11 cellular contexts compared by ENCODE assay signal in the genomic region with DNA sequence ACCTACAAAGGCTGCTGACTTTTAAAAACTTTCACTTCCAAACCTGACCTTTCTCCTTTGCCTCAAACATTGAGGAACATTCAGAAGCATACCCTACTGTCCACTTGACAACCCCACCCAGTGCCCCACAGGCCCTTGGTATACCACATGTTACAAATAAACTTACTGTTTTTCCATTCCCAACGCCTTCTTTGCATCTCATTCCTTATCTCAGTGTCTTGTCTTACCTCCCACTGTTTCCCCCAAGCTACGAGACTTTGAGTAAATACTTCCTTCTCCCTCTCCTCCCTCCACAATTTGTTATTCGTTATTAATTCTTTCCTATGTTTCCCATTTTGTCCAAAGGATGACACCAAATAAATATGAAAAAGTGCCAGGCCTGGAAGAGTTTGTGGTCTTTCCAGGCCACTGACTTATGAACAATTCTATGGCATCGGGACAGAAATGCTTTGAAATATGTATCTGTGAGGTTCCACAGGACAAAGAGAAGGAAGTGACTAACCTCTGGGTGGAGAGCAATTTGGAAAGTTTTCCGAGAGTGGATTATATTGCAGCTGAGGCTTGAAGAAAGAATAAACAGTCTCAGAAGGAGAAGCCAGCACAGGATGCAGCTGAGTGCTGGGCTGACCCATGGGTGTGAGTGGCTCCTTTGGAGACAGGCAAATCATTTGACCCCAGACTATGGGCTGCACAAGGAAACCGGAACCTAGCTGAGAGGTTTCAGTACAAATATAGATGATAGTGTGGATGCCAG.
DNase-seq lines count a peak whose midpoint lies in the region; ATAC-seq and TF ChIP-seq lines count a peak whose summit lies in the region.
"Had no signal": no experiment of that assay in that cellular context is flagged by ENCODE, and none has a peak within 500 bp of the region (broad histone marks: within the 10 kb centered on the region; RNA-seq: fewer than 3 reads in every experiment).

No MANE protein-coding gene starts in this region.

- H3K9me3 ChIP-seq in esophagus squamous epithelium (no peaks in the 10 kb centered on the region), osteoblast (ENCODE audit: low read depth, low read length) (no peaks in the 10 kb centered on the region)

- intact Hi-C loops in esophagus squamous epithelium (cut with DNase I) (no loop called here), CD14-positive monocyte (cut with micrococcal nuclease) (no loop called here)

- H3K4me2 ChIP-seq in osteoblast (ENCODE audit: insufficient read depth, low read length): peak overlapping the region; percentile 18

- H3K27ac ChIP-seq in esophagus squamous epithelium (peak overlapping the region; percentile 33 to 69 (median 48)), osteoblast (ENCODE audit: low read depth, low read length) (peak overlapping the region; percentile 45)

- CTCF ChIA-PET in WTC11 (lab: Charles Lee): no interaction called here

- H3K27me3 ChIP-seq in esophagus squamous epithelium (no peaks in the 10 kb centered on the region), osteoblast (ENCODE audit: insufficient read depth, low read length) (no peaks in the 10 kb centered on the region)

- peak overlapping the region; percentile 29 for H2AFZ ChIP-seq in osteoblast (ENCODE audit: low read length)

- no peak for ATAC-seq in HG02885 (IDR thresholded peaks at IDR 0.05; ENCODE audit: poor library complexity, unreplicated experiment)
- ATAC-seq in GM18498 (IDR thresholded peaks at IDR 0.05; ENCODE audit: unreplicated experiment): no peak
- ATAC-seq in WTC11: no peak

- peaks cover 11 to 26% (median 19%) of the 10 kb centered on the region in 3 donors for H3K4me1 ChIP-seq in esophagus squamous epithelium
- H3K4me1 ChIP-seq in osteoblast (ENCODE audit: insufficient read depth, low read length): peaks cover 19% of the 10 kb centered on the region

- H3K4me1 Mint-ChIP-seq in WTC11 (peaks cover 34% of the 10 kb centered on the region), CD14-positive monocyte (peaks cover 8% of the 10 kb centered on the region)

- no peak overlapping the region for H3K27ac Mint-ChIP-seq in WTC11
- no peak overlapping the region for H3K27ac Mint-ChIP-seq in CD14-positive monocyte

- H3K4me3 ChIP-seq in esophagus squamous epithelium: no peak overlapping the region
- no peak overlapping the region for H3K4me3 ChIP-seq in osteoblast (ENCODE audit: insufficient read depth, low read length)

- H3K27me3 Mint-ChIP-seq in WTC11 (ENCODE audit: low read depth) (peaks cover 10% of the 10 kb centered on the region), CD14-positive monocyte (ENCODE audit: low read depth in 3 of 3) (peaks cover 3 to 11% (median 6%) of the 10 kb centered on the region in 3 donors)

- no peak for TF ChIP-seq POLR2A in esophagus squamous epithelium (IDR thresholded peaks at IDR 0.05)

- peak; percentile 82 for DNase-seq in GM03348 (ENCODE audit: low spot score)
- peak; percentile 91 for DNase-seq in RPMI7951 (ENCODE audit: low read depth)
- no peak for DNase-seq in esophagus squamous epithelium (lab: John Stamatoyannopoulos, UW)
- peak; percentile 91 for DNase-seq in osteoblast (ENCODE audit: insufficient read length, low spot score, missing footprints)
- no peak for DNase-seq in WTC11 (ENCODE audit: low spot score)
- DNase-seq in CD14-positive monocyte (ENCODE audit: low spot score): no peak
- DNase-seq: activated naive CD4-positive, alpha-beta T cell treated with Interleukin-2 at 50 U/mL for 16 hours; small intestine; T-helper 9 cell had no signal

- H3K36me3 Mint-ChIP-seq in WTC11 (no peaks in the 10 kb centered on the region), CD14-positive monocyte (no peaks in the 10 kb centered on the region)

- H4K20me1 ChIP-seq in osteoblast (ENCODE audit: insufficient read depth, low read length): no peaks in the 10 kb centered on the region

- no peaks in the 10 kb centered on the region for H3K79me2 ChIP-seq in osteoblast (ENCODE audit: insufficient read depth, low read length)

- TF ChIP-seq CTCF in esophagus squamous epithelium (IDR thresholded peaks at IDR 0.05) (no peak), osteoblast (IDR thresholded peaks at IDR 0.05; ENCODE audit: extremely low read depth, low read depth, low read length) (no peak), WTC11 (IDR thresholded peaks at IDR 0.05) (no peak), CD14-positive monocyte (IDR thresholded peaks at IDR 0.05) (no peak)

- POLR2A ChIA-PET in WTC11 (lab: Charles Lee): no interaction called here

- H3K9me3 Mint-ChIP-seq in WTC11 (peaks cover 9% of the 10 kb centered on the region; the same call in 1 of the 2 replicates), CD14-positive monocyte (peaks cover 0 to 2% (median 0%) of the 10 kb centered on the region in 7 donors)

- H3K4me3 Mint-ChIP-seq in WTC11 (no peak overlapping the region), CD14-positive monocyte (no peak overlapping the region)

- no peaks in the 10 kb centered on the region for H3K36me3 ChIP-seq in esophagus squamous epithelium
- no peaks in the 10 kb centered on the region for H3K36me3 ChIP-seq in osteoblast (ENCODE audit: insufficient read depth, low read length)

- WGBS in esophagus squamous epithelium, 2 donors: 16 to 17% methylated on average over 6 of the region's 6 CpGs

TF ChIP-seq in WTC11, 78 proteins besides CTCF, POLR2A, EP300 and RAD21 (continues in another document):
- TF ChIP-seq FOXP1 (CRISPR knock-in tag; IDR thresholded peaks at IDR 0.05; ENCODE audit: borderline replicate concordance) (no peak), GTF2I (CRISPR knock-in tag; conservative IDR thresholded peaks at IDR 0.05) (no peak), ATF1 (CRISPR knock-in tag; IDR thresholded peaks at IDR 0.05) (no peak), TEAD1 (CRISPR knock-in tag; IDR thresholded peaks at IDR 0.05) (no peak), IRF2 (CRISPR knock-in tag; IDR thresholded peaks at IDR 0.05; ENCODE audit: borderline replicate concordance, low read depth) (no peak), ZNF396 (CRISPR knock-in tag; IDR thresholded peaks at IDR 0.05; ENCODE audit: borderline replicate concordance) (no peak), SMAD3 (CRISPR knock-in tag; IDR thresholded peaks at IDR 0.05; ENCODE audit: borderline replicate concordance) (no peak), CBFB (CRISPR knock-in tag; IDR thresholded peaks at IDR 0.05; ENCODE audit: low read depth) (no peak), NFYB (CRISPR knock-in tag; conservative IDR thresholded peaks at IDR 0.05; ENCODE audit: low read depth) (no peak), JUN (CRISPR knock-in tag; IDR thresholded peaks at IDR 0.05) (no peak)
- TF ChIP-seq, protein P1, sequence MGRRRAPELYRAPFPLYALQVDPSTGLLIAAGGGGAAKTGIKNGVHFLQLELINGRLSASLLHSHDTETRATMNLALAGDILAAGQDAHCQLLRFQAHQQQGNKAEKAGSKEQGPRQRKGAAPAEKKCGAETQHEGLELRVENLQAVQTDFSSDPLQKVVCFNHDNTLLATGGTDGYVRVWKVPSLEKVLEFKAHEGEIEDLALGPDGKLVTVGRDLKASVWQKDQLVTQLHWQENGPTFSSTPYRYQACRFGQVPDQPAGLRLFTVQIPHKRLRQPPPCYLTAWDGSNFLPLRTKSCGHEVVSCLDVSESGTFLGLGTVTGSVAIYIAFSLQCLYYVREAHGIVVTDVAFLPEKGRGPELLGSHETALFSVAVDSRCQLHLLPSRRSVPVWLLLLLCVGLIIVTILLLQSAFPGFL (CRISPR knock-in tag; IDR thresholded peaks at IDR 0.05; ENCODE audit: borderline replicate concordance): no peak
- TF ChIP-seq, protein P2, sequence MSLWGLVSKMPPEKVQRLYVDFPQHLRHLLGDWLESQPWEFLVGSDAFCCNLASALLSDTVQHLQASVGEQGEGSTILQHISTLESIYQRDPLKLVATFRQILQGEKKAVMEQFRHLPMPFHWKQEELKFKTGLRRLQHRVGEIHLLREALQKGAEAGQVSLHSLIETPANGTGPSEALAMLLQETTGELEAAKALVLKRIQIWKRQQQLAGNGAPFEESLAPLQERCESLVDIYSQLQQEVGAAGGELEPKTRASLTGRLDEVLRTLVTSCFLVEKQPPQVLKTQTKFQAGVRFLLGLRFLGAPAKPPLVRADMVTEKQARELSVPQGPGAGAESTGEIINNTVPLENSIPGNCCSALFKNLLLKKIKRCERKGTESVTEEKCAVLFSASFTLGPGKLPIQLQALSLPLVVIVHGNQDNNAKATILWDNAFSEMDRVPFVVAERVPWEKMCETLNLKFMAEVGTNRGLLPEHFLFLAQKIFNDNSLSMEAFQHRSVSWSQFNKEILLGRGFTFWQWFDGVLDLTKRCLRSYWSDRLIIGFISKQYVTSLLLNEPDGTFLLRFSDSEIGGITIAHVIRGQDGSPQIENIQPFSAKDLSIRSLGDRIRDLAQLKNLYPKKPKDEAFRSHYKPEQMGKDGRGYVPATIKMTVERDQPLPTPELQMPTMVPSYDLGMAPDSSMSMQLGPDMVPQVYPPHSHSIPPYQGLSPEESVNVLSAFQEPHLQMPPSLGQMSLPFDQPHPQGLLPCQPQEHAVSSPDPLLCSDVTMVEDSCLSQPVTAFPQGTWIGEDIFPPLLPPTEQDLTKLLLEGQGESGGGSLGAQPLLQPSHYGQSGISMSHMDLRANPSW (CRISPR knock-in tag; conservative IDR thresholded peaks at IDR 0.05; ENCODE audit: low read depth): no peak
- TF ChIP-seq, protein P3, sequence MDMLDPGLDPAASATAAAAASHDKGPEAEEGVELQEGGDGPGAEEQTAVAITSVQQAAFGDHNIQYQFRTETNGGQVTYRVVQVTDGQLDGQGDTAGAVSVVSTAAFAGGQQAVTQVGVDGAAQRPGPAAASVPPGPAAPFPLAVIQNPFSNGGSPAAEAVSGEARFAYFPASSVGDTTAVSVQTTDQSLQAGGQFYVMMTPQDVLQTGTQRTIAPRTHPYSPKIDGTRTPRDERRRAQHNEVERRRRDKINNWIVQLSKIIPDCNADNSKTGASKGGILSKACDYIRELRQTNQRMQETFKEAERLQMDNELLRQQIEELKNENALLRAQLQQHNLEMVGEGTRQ (CRISPR knock-in tag; IDR thresholded peaks at IDR 0.05): no peak
- TF ChIP-seq, protein P4, sequence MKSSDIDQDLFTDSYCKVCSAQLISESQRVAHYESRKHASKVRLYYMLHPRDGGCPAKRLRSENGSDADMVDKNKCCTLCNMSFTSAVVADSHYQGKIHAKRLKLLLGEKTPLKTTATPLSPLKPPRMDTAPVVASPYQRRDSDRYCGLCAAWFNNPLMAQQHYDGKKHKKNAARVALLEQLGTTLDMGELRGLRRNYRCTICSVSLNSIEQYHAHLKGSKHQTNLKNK (CRISPR knock-in tag; IDR thresholded peaks at IDR 0.05): no peak

Comparison
In these comparisons a context has a peak if more than half of its experiments do, and no peak if none do; other contexts are left out.
1. DNase-seq: peak in GM03348 (single experiment), RPMI7951 (single experiment) and osteoblast (single experiment); none in esophagus squamous epithelium (single experiment), WTC11 (single experiment) and CD14-positive monocyte (single experiment).